Comparison of ENCODE assay signal across 1 cellular context in the genomic region with DNA sequence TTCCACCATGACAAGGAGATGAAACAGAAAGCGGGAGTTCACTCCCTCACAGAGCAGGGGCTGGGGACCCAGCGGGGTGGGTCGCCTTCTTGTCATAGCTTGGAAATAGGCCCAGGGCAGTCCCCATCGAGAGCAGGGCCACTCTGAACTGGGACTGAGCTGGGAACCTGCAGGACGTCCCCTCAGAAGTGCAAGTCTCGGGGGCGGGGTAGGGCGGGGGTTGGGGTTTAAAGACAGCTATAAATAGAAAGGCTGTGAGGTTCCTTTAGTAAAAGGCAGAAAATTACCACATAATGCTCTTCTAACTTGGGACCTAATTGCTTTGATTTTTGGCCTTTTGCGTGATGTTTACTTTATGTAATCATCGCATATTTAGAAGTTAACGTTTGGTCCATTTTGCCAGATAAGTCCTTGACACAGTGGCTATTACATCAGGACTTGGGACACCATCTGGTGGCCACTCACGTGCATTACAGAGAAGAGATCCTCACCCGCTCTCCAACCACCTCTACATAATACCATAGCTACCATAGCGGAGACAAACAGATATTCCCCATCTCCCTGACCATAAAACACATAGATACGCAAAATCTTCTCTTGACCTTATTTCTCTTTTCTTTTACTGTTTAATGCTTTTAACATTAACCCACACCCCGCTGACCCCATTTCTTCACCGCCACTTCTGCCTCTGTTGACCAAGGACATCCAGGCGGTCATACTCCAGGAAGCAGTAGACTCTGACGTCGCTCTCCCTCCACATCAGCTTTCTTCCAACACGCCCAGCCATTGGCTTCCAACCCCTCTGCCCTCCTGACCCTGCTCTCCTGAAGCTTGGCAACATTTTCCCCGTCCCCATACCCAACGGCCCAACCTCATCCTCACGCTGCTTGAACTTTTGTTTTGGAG.
TF ChIP-seq lines count a peak whose summit lies in the region.

No MANE protein-coding gene starts in this region.

TF ChIP-seq in HepG2, 621 proteins besides CTCF, POLR2A, EP300 and RAD21 (continued from another document):
- TF ChIP-seq KIAA2018 (CRISPR knock-in tag; IDR thresholded peaks at IDR 0.05; ENCODE audit: borderline replicate concordance): no peak
- TF ChIP-seq ADNP (CRISPR knock-in tag; IDR thresholded peaks at IDR 0.05): no peak
- TF ChIP-seq STAG1 (CRISPR knock-in tag; IDR thresholded peaks at IDR 0.05): peak; percentile 78
- TF ChIP-seq, protein P1, sequence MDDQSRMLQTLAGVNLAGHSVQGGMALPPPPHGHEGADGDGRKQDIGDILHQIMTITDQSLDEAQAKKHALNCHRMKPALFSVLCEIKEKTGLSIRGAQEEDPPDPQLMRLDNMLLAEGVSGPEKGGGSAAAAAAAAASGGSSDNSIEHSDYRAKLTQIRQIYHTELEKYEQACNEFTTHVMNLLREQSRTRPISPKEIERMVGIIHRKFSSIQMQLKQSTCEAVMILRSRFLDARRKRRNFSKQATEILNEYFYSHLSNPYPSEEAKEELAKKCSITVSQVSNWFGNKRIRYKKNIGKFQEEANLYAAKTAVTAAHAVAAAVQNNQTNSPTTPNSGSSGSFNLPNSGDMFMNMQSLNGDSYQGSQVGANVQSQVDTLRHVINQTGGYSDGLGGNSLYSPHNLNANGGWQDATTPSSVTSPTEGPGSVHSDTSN (CRISPR knock-in tag; IDR thresholded peaks at IDR 0.05; ENCODE audit: borderline replicate concordance): no peak
- TF ChIP-seq CEBPG (CRISPR knock-in tag; IDR thresholded peaks at IDR 0.05): 0 out of 2 replicates have a peak, but pooled peaks have one; percentile 32
- peak; percentile 27; the same call in 1 of the 2 replicates for TF ChIP-seq CEBPB (IDR thresholded peaks at IDR 0.05; ENCODE audit: borderline replicate concordance, low read depth, low read length)
- peak; percentile 21; the same call in 1 of the 2 replicates for TF ChIP-seq FOXA3 (CRISPR knock-in tag; IDR thresholded peaks at IDR 0.05)
- TF ChIP-seq PPARG (CRISPR knock-in tag; conservative IDR thresholded peaks at IDR 0.05): no peak
